Comparison of ENCODE assay signal across 1 cellular context in the genomic region with DNA sequence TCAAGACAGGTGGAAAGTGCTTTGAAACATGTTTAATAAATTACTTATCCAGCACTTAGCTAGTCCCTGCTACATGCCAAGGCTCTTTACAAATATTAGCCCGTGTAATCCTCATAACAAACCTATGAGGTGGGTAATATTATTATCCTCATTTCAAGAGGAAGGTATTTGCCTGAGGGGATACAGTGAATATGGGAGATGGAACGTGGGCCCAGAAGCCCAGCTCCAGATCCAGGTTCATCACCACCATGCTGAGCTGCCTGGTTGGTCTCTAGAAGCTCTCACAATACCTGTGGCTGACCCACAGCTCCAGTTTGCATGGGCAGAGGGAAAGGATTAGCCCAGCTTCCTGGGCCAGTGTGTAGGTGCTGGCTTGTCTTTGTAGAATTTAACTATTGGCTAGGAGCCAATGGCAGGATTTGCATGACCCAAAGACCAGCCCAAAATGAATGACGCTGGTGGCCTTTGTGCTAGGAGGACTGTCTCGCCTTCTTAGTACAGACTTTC.
TF ChIP-seq lines count a peak whose summit lies in the region.

No MANE protein-coding gene starts in this region.

TF ChIP-seq in HepG2, 621 proteins besides CTCF, POLR2A, EP300 and RAD21 (continued from another document):
- TF ChIP-seq, protein P1, sequence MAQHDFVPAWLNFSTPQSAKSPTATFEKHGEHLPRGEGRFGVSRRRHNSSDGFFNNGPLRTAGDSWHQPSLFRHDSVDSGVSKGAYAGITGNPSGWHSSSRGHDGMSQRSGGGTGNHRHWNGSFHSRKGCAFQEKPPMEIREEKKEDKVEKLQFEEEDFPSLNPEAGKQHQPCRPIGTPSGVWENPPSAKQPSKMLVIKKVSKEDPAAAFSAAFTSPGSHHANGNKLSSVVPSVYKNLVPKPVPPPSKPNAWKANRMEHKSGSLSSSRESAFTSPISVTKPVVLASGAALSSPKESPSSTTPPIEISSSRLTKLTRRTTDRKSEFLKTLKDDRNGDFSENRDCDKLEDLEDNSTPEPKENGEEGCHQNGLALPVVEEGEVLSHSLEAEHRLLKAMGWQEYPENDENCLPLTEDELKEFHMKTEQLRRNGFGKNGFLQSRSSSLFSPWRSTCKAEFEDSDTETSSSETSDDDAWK (CRISPR knock-in tag; IDR thresholded peaks at IDR 0.05): no peak
- TF ChIP-seq, protein P2, sequence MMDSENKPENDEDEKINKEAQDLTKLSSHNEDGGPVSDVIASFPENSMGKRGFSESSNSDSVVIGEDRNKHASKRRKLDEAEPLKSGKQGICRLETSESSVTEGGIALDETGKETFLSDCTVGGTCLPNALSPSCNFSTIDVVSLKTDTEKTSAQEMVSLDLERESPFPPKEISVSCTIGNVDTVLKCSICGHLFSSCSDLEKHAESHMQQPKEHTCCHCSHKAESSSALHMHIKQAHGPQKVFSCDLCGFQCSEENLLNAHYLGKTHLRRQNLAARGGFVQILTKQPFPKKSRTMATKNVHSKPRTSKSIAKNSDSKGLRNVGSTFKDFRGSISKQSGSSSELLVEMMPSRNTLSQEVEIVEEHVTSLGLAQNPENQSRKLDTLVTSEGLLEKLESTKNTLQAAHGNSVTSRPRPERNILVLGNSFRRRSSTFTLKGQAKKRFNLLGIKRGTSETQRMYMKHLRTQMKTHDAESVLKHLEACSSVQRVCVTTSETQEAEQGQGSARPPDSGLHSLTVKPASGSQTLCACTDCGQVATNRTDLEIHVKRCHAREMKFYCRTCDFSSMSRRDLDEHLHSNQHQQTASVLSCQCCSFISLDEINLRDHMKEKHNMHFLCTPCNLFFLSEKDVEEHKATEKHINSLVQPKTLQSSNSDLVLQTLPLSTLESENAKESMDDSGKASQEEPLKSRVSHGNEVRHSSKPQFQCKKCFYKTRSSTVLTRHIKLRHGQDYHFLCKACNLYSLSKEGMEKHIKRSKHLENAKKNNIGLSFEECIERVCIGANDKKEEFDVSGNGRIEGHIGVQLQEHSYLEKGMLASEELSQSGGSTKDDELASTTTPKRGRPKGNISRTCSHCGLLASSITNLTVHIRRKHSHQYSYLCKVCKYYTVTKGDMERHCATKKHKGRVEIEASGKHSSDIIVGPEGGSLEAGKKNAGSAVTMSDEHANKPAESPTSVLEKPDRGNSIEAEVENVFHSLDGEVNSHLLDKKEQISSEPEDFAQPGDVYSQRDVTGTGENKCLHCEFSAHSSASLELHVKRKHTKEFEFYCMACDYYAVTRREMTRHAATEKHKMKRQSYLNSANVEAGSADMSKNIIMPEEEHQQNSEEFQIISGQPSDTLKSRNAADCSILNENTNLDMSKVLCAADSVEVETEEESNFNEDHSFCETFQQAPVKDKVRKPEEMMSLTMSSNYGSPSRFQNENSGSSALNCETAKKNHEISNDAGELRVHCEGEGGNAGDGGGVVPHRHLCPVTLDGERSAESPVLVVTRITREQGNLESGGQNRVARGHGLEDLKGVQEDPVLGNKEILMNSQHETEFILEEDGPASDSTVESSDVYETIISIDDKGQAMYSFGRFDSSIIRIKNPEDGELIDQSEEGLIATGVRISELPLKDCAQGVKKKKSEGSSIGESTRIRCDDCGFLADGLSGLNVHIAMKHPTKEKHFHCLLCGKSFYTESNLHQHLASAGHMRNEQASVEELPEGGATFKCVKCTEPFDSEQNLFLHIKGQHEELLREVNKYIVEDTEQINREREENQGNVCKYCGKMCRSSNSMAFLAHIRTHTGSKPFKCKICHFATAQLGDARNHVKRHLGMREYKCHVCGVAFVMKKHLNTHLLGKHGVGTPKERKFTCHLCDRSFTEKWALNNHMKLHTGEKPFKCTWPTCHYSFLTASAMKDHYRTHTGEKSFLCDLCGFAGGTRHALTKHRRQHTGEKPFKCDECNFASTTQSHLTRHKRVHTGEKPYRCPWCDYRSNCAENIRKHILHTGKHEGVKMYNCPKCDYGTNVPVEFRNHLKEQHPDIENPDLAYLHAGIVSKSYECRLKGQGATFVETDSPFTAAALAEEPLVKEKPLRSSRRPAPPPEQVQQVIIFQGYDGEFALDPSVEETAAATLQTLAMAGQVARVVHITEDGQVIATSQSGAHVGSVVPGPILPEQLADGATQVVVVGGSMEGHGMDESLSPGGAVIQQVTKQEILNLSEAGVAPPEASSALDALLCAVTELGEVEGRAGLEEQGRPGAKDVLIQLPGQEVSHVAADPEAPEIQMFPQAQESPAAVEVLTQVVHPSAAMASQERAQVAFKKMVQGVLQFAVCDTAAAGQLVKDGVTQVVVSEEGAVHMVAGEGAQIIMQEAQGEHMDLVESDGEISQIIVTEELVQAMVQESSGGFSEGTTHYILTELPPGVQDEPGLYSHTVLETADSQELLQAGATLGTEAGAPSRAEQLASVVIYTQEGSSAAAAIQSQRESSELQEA (CRISPR knock-in tag; IDR thresholded peaks at IDR 0.05; ENCODE audit: not compliant biosample characterization): no peak
- TF ChIP-seq, protein P3, sequence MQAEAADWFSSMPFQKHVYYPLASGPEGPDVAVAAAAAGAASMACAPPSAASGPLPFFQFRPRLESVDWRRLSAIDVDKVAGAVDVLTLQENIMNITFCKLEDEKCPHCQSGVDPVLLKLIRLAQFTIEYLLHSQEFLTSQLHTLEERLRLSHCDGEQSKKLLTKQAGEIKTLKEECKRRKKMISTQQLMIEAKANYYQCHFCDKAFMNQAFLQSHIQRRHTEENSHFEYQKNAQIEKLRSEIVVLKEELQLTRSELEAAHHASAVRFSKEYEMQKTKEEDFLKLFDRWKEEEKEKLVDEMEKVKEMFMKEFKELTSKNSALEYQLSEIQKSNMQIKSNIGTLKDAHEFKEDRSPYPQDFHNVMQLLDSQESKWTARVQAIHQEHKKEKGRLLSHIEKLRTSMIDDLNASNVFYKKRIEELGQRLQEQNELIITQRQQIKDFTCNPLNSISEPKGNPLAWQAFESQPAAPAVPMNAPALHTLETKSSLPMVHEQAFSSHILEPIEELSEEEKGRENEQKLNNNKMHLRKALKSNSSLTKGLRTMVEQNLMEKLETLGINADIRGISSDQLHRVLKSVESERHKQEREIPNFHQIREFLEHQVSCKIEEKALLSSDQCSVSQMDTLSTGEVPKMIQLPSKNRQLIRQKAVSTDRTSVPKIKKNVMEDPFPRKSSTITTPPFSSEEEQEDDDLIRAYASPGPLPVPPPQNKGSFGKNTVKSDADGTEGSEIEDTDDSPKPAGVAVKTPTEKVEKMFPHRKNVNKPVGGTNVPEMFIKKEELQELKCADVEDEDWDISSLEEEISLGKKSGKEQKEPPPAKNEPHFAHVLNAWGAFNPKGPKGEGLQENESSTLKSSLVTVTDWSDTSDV (CRISPR knock-in tag; IDR thresholded peaks at IDR 0.05): no peak
- TF ChIP-seq THAP11 (CRISPR knock-in tag; IDR thresholded peaks at IDR 0.05) (no peak), XRCC5 (optimal IDR thresholded peaks at IDR 0.05; ENCODE audit: low read length) (no peak), ZFAT (CRISPR knock-in tag; conservative IDR thresholded peaks at IDR 0.05) (no peak), ZNF20 (CRISPR knock-in tag; IDR thresholded peaks at IDR 0.05) (no peak), NR2F1 (CRISPR knock-in tag; IDR thresholded peaks at IDR 0.05) (no peak), RXRA (CRISPR knock-in tag; IDR thresholded peaks at IDR 0.05) (no peak), ZNF737 (CRISPR knock-in tag; IDR thresholded peaks at IDR 0.05; ENCODE audit: borderline replicate concordance) (no peak), ZNF546 (CRISPR knock-in tag; conservative IDR thresholded peaks at IDR 0.05) (no peak), ZNF678 (CRISPR knock-in tag; IDR thresholded peaks at IDR 0.05) (no peak)
- TF ChIP-seq, protein P4, sequence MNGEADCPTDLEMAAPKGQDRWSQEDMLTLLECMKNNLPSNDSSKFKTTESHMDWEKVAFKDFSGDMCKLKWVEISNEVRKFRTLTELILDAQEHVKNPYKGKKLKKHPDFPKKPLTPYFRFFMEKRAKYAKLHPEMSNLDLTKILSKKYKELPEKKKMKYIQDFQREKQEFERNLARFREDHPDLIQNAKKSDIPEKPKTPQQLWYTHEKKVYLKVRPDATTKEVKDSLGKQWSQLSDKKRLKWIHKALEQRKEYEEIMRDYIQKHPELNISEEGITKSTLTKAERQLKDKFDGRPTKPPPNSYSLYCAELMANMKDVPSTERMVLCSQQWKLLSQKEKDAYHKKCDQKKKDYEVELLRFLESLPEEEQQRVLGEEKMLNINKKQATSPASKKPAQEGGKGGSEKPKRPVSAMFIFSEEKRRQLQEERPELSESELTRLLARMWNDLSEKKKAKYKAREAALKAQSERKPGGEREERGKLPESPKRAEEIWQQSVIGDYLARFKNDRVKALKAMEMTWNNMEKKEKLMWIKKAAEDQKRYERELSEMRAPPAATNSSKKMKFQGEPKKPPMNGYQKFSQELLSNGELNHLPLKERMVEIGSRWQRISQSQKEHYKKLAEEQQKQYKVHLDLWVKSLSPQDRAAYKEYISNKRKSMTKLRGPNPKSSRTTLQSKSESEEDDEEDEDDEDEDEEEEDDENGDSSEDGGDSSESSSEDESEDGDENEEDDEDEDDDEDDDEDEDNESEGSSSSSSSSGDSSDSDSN (CRISPR knock-in tag; IDR thresholded peaks at IDR 0.05): no peak
- TF ChIP-seq, protein P5, sequence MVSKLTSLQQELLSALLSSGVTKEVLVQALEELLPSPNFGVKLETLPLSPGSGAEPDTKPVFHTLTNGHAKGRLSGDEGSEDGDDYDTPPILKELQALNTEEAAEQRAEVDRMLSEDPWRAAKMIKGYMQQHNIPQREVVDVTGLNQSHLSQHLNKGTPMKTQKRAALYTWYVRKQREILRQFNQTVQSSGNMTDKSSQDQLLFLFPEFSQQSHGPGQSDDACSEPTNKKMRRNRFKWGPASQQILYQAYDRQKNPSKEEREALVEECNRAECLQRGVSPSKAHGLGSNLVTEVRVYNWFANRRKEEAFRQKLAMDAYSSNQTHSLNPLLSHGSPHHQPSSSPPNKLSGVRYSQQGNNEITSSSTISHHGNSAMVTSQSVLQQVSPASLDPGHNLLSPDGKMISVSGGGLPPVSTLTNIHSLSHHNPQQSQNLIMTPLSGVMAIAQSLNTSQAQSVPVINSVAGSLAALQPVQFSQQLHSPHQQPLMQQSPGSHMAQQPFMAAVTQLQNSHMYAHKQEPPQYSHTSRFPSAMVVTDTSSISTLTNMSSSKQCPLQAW (CRISPR knock-in tag; IDR thresholded peaks at IDR 0.05): no peak
